9 cellular contexts compared by ENCODE assay signal in the genomic region with DNA sequence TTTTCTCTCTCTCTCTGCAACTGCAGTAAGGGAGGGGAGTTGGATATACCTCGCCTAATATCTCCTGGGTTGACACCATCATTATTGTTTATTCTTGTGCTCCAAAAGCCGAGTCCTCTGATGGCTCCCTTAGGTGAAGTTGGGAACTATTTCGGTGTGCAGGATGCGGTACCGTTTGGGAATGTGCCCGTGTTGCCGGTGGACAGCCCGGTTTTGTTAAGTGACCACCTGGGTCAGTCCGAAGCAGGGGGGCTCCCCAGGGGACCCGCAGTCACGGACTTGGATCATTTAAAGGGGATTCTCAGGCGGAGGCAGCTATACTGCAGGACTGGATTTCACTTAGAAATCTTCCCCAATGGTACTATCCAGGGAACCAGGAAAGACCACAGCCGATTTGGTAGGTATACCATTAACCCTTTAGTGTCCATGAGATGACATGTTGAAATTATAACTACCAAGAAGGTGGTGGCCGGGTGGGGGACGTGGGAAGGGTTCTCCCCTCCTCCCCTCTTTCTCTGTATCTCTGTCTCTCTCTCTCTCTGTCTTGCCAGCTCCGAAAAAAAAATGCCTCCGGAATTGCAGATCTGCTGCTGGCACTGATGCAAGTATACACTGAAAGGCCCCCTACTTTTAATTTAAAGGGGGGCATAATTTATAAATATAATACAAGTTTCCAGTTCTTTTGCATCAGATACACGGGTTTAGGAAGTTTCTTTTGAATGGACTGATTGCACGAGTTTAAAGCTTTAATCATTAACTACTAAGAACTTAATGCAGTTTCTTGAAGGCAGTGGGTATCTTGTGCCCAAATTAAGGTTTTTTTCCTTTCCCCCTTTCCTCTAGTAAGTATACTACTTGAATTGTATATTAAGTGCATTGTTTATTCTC. TPM values are rescaled to one million over a fixed set of nuclear protein-coding genes. Genes with fewer than 3 reads are reported as not detected.
A peak's percentile ranks its signal among the peaks of the same experiment; 100 is the strongest.
DNase-seq lines count a peak whose midpoint lies in the region; ATAC-seq and TF ChIP-seq lines count a peak whose summit lies in the region.
"Had no signal": no experiment of that assay in that cellular context is flagged by ENCODE, and none has a peak within 500 bp of the region (broad histone marks: within the 10 kb centered on the region; RNA-seq: fewer than 3 reads in every experiment).

No MANE protein-coding gene starts in this region.

- H2BK15ac ChIP-seq in IMR-90 (ENCODE audit: low read depth, low read length) = no peak overlapping the region

- in situ Hi-C loops in IMR-90 (cut with MboI; ENCODE audit: low sequenced_read_pairs) = no loop called here

- H4K91ac ChIP-seq in IMR-90 (ENCODE audit: insufficient read depth, low read depth, low read length) = no peak overlapping the region

- H3K4me1 Mint-ChIP-seq in neural crest cell = peaks cover 52% of the 10 kb centered on the region

- no peak overlapping the region for H3K27ac ChIP-seq in IMR-90 (ENCODE audit: insufficient read depth, low read length)

- H4K5ac ChIP-seq in IMR-90 (ENCODE audit: low read depth, low read length) = no peak overlapping the region

- ATAC-seq in IMR-90 (ENCODE audit: low read depth) (no peak), HG02885 (IDR thresholded peaks at IDR 0.05; ENCODE audit: poor library complexity, unreplicated experiment) (no peak), GM21515 (IDR thresholded peaks at IDR 0.05; ENCODE audit: unreplicated experiment) (no peak)

- no peak for TF ChIP-seq RAD21 in IMR-90 (IDR thresholded peaks at IDR 0.05; ENCODE audit: low read length)

- POLR2A ChIA-PET in IMR-90 (lab: Charles Lee; ENCODE audit: unreplicated experiment) = no interaction called here

- no peak overlapping the region for H2BK20ac ChIP-seq in IMR-90 (ENCODE audit: low read depth, low read length)

- H3K9ac ChIP-seq in IMR-90 (ENCODE audit: low read depth, low read length) = no peak overlapping the region

- peak overlapping the region; percentile 92 for H3K4me3 Mint-ChIP-seq in neural crest cell

- dilution Hi-C loops in IMR-90 (cut with HindIII; ENCODE audit: low sequenced_read_pairs, unreplicated experiment) = no loop called here

- H3K18ac ChIP-seq in IMR-90 (ENCODE audit: low read depth, low read length) = no peak overlapping the region

- H3K79me1 ChIP-seq in IMR-90 (ENCODE audit: low read depth in 1 of 2, low read length in 2 of 2) = no peaks in the 10 kb centered on the region

- peak overlapping the region; percentile 39; the same call in 1 of the 2 replicates for H3K4me2 ChIP-seq in IMR-90 (ENCODE audit: low read depth, low read length)

- TF ChIP-seq POLR2A in IMR-90 (IDR thresholded peaks at IDR 0.05; ENCODE audit: low read depth, low read length) = no peak

- H3K36me3 ChIP-seq in IMR-90 (ENCODE audit: control insufficient read depth, insufficient read depth, low read length) = no peaks in the 10 kb centered on the region

- no peaks in the 10 kb centered on the region for H3K9me1 ChIP-seq in IMR-90 (ENCODE audit: insufficient read depth, low read length)

- CTCF ChIA-PET in IMR-90 (lab: Yijun Ruan, JAX) = interaction anchor here (1.5 kb wide), 1 partner anchor 213 kb away, joined by 3 read pairs; no protein-coding TSS in a partner anchor

- H4K8ac ChIP-seq in IMR-90 (ENCODE audit: low read depth in 2 of 2, low read length in 2 of 2) = no peak overlapping the region

- H3K27me3 Mint-ChIP-seq in neural crest cell (ENCODE audit: low read depth) = peaks cover 70% of the 10 kb centered on the region

- H3K4ac ChIP-seq in IMR-90 (ENCODE audit: low read depth, low read length) = no peak overlapping the region

- WGBS in IMR-90 (ENCODE audit: extremely low coverage in 2 of 2, insufficient read length in 1 of 2), 2 experiments = 0% methylated on average over 3 of the region's 19 CpGs; no CpG with 5 or more reads in 1 of the 2 experiments

- no TSS peak for BruUV-seq in IMR-90 (replicated peaks; lab: Mats Ljungman, UMichigan)

- H2AK5ac ChIP-seq in IMR-90 (ENCODE audit: low read depth, low read length) = no peak overlapping the region

- peaks cover 43% of the 10 kb centered on the region for H3K27me3 ChIP-seq in IMR-90 (ENCODE audit: control insufficient read depth, insufficient read depth, low read length)

- H3K9me3 ChIP-seq in IMR-90 (ENCODE audit: control insufficient read depth, insufficient read depth, low read length) = no peaks in the 10 kb centered on the region

- no peak overlapping the region for H3K14ac ChIP-seq in IMR-90 (replicated peaks; ENCODE audit: low read depth, low read length)

- H3K23ac ChIP-seq in IMR-90 (ENCODE audit: low read depth, low read length) = 0 out of 2 replicates have a peak overlapping the region, but pooled peaks have one; percentile 24

- no peaks in the 10 kb centered on the region for H3K9me3 Mint-ChIP-seq in neural crest cell

- H2BK120ac ChIP-seq in IMR-90 (ENCODE audit: low read depth, low read length) = no peak overlapping the region

- H3K4me3 ChIP-seq in IMR-90 (ENCODE audit: insufficient read depth, low read depth, low read length) = peak overlapping the region; percentile 24

- no peak overlapping the region for H2AFZ ChIP-seq in IMR-90 (replicated peaks; ENCODE audit: low read length, poor library complexity)

- no peak overlapping the region for H3K27ac Mint-ChIP-seq in neural crest cell (ENCODE audit: unreplicated experiment)

- H4K20me1 ChIP-seq in IMR-90 (ENCODE audit: insufficient read depth, low read length) = no peaks in the 10 kb centered on the region

- DNase-seq in DMS53 (lab: John Stamatoyannopoulos, UW) (peak; percentile 73), IMR-90 (no peak), cerebellar cortex (ENCODE audit: low spot score) (peak; percentile 42), neural crest cell (ENCODE audit: low read depth, low spot score) (no peak), NCI-H2107 treated with DMSO at 0.1 percent for 48 hours (lab: John Stamatoyannopoulos, UW; ENCODE audit: unreplicated experiment) (no peak), D341Med (ENCODE audit: low spot score) (no peak)
- DNase-seq: cerebellar nuclear complex had no signal

- intact Hi-C loops in IMR-90 (cut with micrococcal nuclease) = loop anchor here (2.0 to 10.0 kb wide), 7 partner anchors 35 to 607 kb away; no protein-coding TSS in a partner anchor

- no peak overlapping the region for H2AK9ac ChIP-seq in IMR-90 (replicated peaks; ENCODE audit: low read depth, low read length, poor library complexity)

- H3K4me1 ChIP-seq in IMR-90 (ENCODE audit: control insufficient read depth, insufficient read depth, low read length) = peaks cover 9% of the 10 kb centered on the region

- H2BK5ac ChIP-seq in IMR-90 (ENCODE audit: low read depth, low read length, poor library complexity, severe bottlenecking) = no peak overlapping the region

- TF ChIP-seq CTCF in IMR-90 (conservative IDR thresholded peaks at IDR 0.05; ENCODE audit: low read depth, low read length) (no peak), neural crest cell (conservative IDR thresholded peaks at IDR 0.05) (no peak)

- no peaks in the 10 kb centered on the region for H3K36me3 Mint-ChIP-seq in neural crest cell (ENCODE audit: low read depth)

- H3K56ac ChIP-seq in IMR-90 (ENCODE audit: extremely low read depth, insufficient read depth, low read length) = no peak overlapping the region

TF ChIP-seq in IMR-90, 13 proteins besides CTCF, POLR2A, EP300 and RAD21:
- no peak for TF ChIP-seq SMC3 (IDR thresholded peaks at IDR 0.05; ENCODE audit: low read depth, low read length)
- no peak for TF ChIP-seq MAFK (IDR thresholded peaks at IDR 0.05; ENCODE audit: low read depth, low read length)
- TF ChIP-seq MXI1 (IDR thresholded peaks at IDR 0.05; ENCODE audit: borderline replicate concordance, low read depth, low read length) = no peak
- no peak for TF ChIP-seq RCOR1 (IDR thresholded peaks at IDR 0.05; ENCODE audit: insufficient replicate concordance, low read length)
- no peak for TF ChIP-seq NFE2L2 (IDR thresholded peaks at IDR 0.05; ENCODE audit: low read depth, low read length)
TF ChIP-seq in IMR-90: peak in this region for 0.

RNA-seq across cellular contexts. Expression of gene FGF9, which starts 1.2 kb away (rescaled TPM):
- total RNA-seq in IMR-90 (2012; rRNA removed) (under 0.01 TPM in 2 replicates), neural crest cell (3.7 and 5.0 TPM in 2 replicates)
- 0.03 and 0.05 TPM in 2 replicates for polyA plus RNA-seq in IMR-90 (2012; rRNA removed)
- polyA plus RNA-seq in IMR-90 (2012; cell fraction: cytosol; rRNA removed) = 0.01 TPM in 1 of 2 replicates, not detected in the other
- 0.07 and 0.39 TPM in 2 replicates for polyA plus RNA-seq in IMR-90 (2012; cell fraction: nucleus; rRNA removed; ENCODE audit: low replicate concordance)

Comparison
In these comparisons a context has a peak if more than half of its experiments do, and no peak if none do; other contexts are left out.
1. DNase-seq: peak in DMS53 (single experiment) and cerebellar cortex (single experiment); none in IMR-90 (single experiment), neural crest cell (single experiment), NCI-H2107 treated with DMSO at 0.1 percent for 48 hours (single experiment) and D341Med (single experiment).